Comparison of ENCODE assay signal across 8 cellular contexts in genomic region chr7:111083423-111083822, GRCh38. TPM values are rescaled to one million over a fixed set of nuclear protein-coding genes. Genes with fewer than 3 reads are reported as not detected.
A peak's percentile ranks its signal among the peaks of the same experiment; 100 is the strongest.
DNase-seq lines count a peak whose midpoint lies in the region; ATAC-seq and TF ChIP-seq lines count a peak whose summit lies in the region.

No MANE protein-coding gene starts in this region.

- H3K27me3 ChIP-seq in CD4-positive, alpha-beta memory T cell (ENCODE audit: insufficient read depth, low read length) = no peaks in the 10 kb centered on the region
- no peaks in the 10 kb centered on the region for H3K27me3 ChIP-seq in Caco-2 (replicated peaks; ENCODE audit: control insufficient read depth, insufficient read depth, low read length)

- intact Hi-C loops in CD4-positive, alpha-beta memory T cell (cut with micrococcal nuclease) = loop anchor here (2.0 kb wide), 2 partner anchors 59 to 71 kb away; no protein-coding TSS in a partner anchor
- intact Hi-C loops in activated CD8-positive, alpha-beta T cell treated with anti-CD3 and anti-CD28 coated beads for 36 hours (cut with micrococcal nuclease) = loop anchor here (2.0 to 10.0 kb wide), 2 partner anchors 59 to 189 kb away; no protein-coding TSS in a partner anchor
- intact Hi-C loops in Caco-2 (cut with micrococcal nuclease; ENCODE audit: unreplicated experiment) = no loop called here

- CTCF ChIA-PET in CD4-positive, alpha-beta memory T cell (lab: Charles Lee; ENCODE audit: partially characterized antibody) = interaction anchor here (0.7 to 1.5 kb wide), 7 partner anchors 9 to 54 kb away, joined by 3 to 14 read pairs (median 6); no protein-coding TSS in a partner anchor
- CTCF ChIA-PET in activated CD8-positive, alpha-beta T cell treated with anti-CD3 and anti-CD28 coated beads for 36 hours (lab: Charles Lee) = interaction anchor here (0.8 to 2.0 kb wide), 10 partner anchors 9 to 479 kb away, joined by 3 to 9 read pairs (median 4); partner anchors contain the start of gene IMMP2L
- CTCF ChIA-PET in Caco-2 (lab: Charles Lee) = no interaction called here

- H3K9me3 Mint-ChIP-seq in CD4-positive, alpha-beta memory T cell = no peaks in the 10 kb centered on the region
- H3K9me3 Mint-ChIP-seq in activated CD8-positive, alpha-beta T cell treated with anti-CD3 and anti-CD28 coated beads for 36 hours = peaks cover 7% of the 10 kb centered on the region
- H3K9me3 Mint-ChIP-seq in memory B cell = no peaks in the 10 kb centered on the region
- no peaks in the 10 kb centered on the region for H3K9me3 Mint-ChIP-seq in Caco-2 (ENCODE audit: unreplicated experiment)

- DNase-seq in CD4-positive, alpha-beta memory T cell = peak; percentile 65 to 79 (median 70)
- peak; percentile 73 for DNase-seq in activated CD8-positive, alpha-beta T cell treated with anti-CD3 and anti-CD28 coated beads for 36 hours
- DNase-seq in memory B cell (ENCODE audit: low spot score in 2 of 2) (peak; percentile 19 to 42), Caco-2 (no peak), anterior cingulate cortex (lab: John Stamatoyannopoulos, UW) (no peak), epidermal melanocyte (ENCODE audit: insufficient read length, low spot score) (no peak)

- peaks cover 48% of the 10 kb centered on the region for H3K4me1 ChIP-seq in CD4-positive, alpha-beta memory T cell (ENCODE audit: insufficient read depth, low read length)
- no peaks in the 10 kb centered on the region for H3K4me1 ChIP-seq in Caco-2

- no peaks in the 10 kb centered on the region for H3K9me3 ChIP-seq in CD4-positive, alpha-beta memory T cell (ENCODE audit: control insufficient read depth in 1 of 2, low read length in 2 of 2)
- no peaks in the 10 kb centered on the region for H3K9me3 ChIP-seq in Caco-2

- POLR2A ChIA-PET in CD4-positive, alpha-beta memory T cell (lab: Charles Lee; ENCODE audit: partially characterized antibody) = interaction anchor here (0.7 to 3.3 kb wide), 21 partner anchors 9 to 479 kb away, joined by 3 to 23 read pairs (median 5); partner anchors contain the start of gene IMMP2L
- POLR2A ChIA-PET in activated CD8-positive, alpha-beta T cell treated with anti-CD3 and anti-CD28 coated beads for 36 hours (lab: Charles Lee) = interaction anchor here (0.6 to 2.9 kb wide), 10 partner anchors 9 to 72 kb away, joined by 3 to 27 read pairs (median 6); partner anchors contain the start of gene LRRN3
- POLR2A ChIA-PET in Caco-2 (lab: Charles Lee) = no interaction called here

- H3K36me3 Mint-ChIP-seq in CD4-positive, alpha-beta memory T cell = no peaks in the 10 kb centered on the region
- peaks cover 16% of the 10 kb centered on the region for H3K36me3 Mint-ChIP-seq in activated CD8-positive, alpha-beta T cell treated with anti-CD3 and anti-CD28 coated beads for 36 hours (ENCODE audit: low read depth)
- no peaks in the 10 kb centered on the region for H3K36me3 Mint-ChIP-seq in memory B cell
- H3K36me3 Mint-ChIP-seq in Caco-2 (ENCODE audit: insufficient read depth, unreplicated experiment) = no peaks in the 10 kb centered on the region

- H3K27me3 Mint-ChIP-seq in CD4-positive, alpha-beta memory T cell = no peaks in the 10 kb centered on the region
- no peaks in the 10 kb centered on the region for H3K27me3 Mint-ChIP-seq in activated CD8-positive, alpha-beta T cell treated with anti-CD3 and anti-CD28 coated beads for 36 hours
- H3K27me3 Mint-ChIP-seq in memory B cell (no peaks in the 10 kb centered on the region), Caco-2 (ENCODE audit: insufficient read depth, unreplicated experiment) (no peaks in the 10 kb centered on the region)

- peak overlapping the region in 7 of 8 donors; percentile 7 to 82 (median 54) for H3K4me3 Mint-ChIP-seq in CD4-positive, alpha-beta memory T cell
- H3K4me3 Mint-ChIP-seq in activated CD8-positive, alpha-beta T cell treated with anti-CD3 and anti-CD28 coated beads for 36 hours = peak overlapping the region; percentile 62
- peak overlapping the region; percentile 34 for H3K4me3 Mint-ChIP-seq in memory B cell
- H3K4me3 Mint-ChIP-seq in Caco-2 (ENCODE audit: unreplicated experiment) = no peak overlapping the region

- H3K27ac ChIP-seq in CD4-positive, alpha-beta memory T cell (ENCODE audit: low read depth, low read length) = peak overlapping the region; percentile 13

- no peak overlapping the region for H3K4me3 ChIP-seq in CD4-positive, alpha-beta memory T cell (ENCODE audit: low read length in 2 of 2)
- no peak overlapping the region for H3K4me3 ChIP-seq in Caco-2 (ENCODE audit: low read depth, low read length)

- H3K4me1 Mint-ChIP-seq in CD4-positive, alpha-beta memory T cell = peaks cover 37 to 46% (median 39%) of the 10 kb centered on the region in 4 donors
- H3K4me1 Mint-ChIP-seq in activated CD8-positive, alpha-beta T cell treated with anti-CD3 and anti-CD28 coated beads for 36 hours (ENCODE audit: low read depth) = peaks cover 77% of the 10 kb centered on the region
- H3K4me1 Mint-ChIP-seq in memory B cell (peaks cover 17% of the 10 kb centered on the region), Caco-2 (ENCODE audit: low read depth, unreplicated experiment) (no peaks in the 10 kb centered on the region)

- peak overlapping the region; percentile 50 to 96 (median 86) for H3K27ac Mint-ChIP-seq in CD4-positive, alpha-beta memory T cell
- peak overlapping the region; percentile 97 for H3K27ac Mint-ChIP-seq in activated CD8-positive, alpha-beta T cell treated with anti-CD3 and anti-CD28 coated beads for 36 hours
- H3K27ac Mint-ChIP-seq in memory B cell = peak overlapping the region; percentile 49
- no peak overlapping the region for H3K27ac Mint-ChIP-seq in Caco-2 (ENCODE audit: unreplicated experiment)

- TF ChIP-seq CTCF in activated CD8-positive, alpha-beta T cell treated with anti-CD3 and anti-CD28 coated beads for 36 hours (IDR thresholded peaks at IDR 0.05) = no peak
- TF ChIP-seq CTCF in Caco-2 (IDR thresholded peaks at IDR 0.05; ENCODE audit: insufficient read depth in 1 of 2, low read depth in 1 of 2, low read length in 1 of 2, severe bottlenecking in 1 of 2, unreplicated experiment in 1 of 2) = no peak

- no peaks in the 10 kb centered on the region for H3K36me3 ChIP-seq in CD4-positive, alpha-beta memory T cell (ENCODE audit: insufficient read depth, low read length)
- H3K36me3 ChIP-seq in Caco-2 (ENCODE audit: control insufficient read depth, insufficient read depth, low read length) = no peaks in the 10 kb centered on the region

- ATAC-seq in GM19455 (IDR thresholded peaks at IDR 0.05; ENCODE audit: unreplicated experiment) = peak; percentile 99
- peak; percentile 98 for ATAC-seq in HG03460 (IDR thresholded peaks at IDR 0.05; ENCODE audit: unreplicated experiment)
- peak; percentile 77 for ATAC-seq in activated CD8-positive, alpha-beta T cell treated with anti-CD3 and anti-CD28 coated beads for 36 hours
- ATAC-seq in memory B cell (ENCODE audit: low read depth) = peak; percentile 100

- BruUV-seq in Caco-2 (replicated peaks; lab: Mats Ljungman, UMichigan) = no TSS peak

RNA-seq across cellular contexts. Expression of gene LRRN3, which starts 7.5 kb away (rescaled TPM):
- 10 to 100 TPM; 41.5 to 42.7 TPM for total RNA-seq in CD4-positive, alpha-beta memory T cell
- 10 to 100 TPM; 10.8 to 12.9 TPM for polyA plus RNA-seq in CD4-positive, alpha-beta memory T cell
- 10 to 100 TPM; 32.5 to 34.8 TPM for total RNA-seq in activated CD8-positive, alpha-beta T cell treated with anti-CD3 and anti-CD28 coated beads for 36 hours
- total RNA-seq in Caco-2 (2022) = 0.68 and 0.77 TPM in 2 replicates

Comparison
In these comparisons a context has a peak if more than half of its experiments do, and no peak if none do; other contexts are left out.
1. DNase-seq: peak in CD4-positive, alpha-beta memory T cell (5 of 5), activated CD8-positive, alpha-beta T cell treated with anti-CD3 and anti-CD28 coated beads for 36 hours (single experiment) and memory B cell (2 of 2); none in Caco-2 (0 of 2), anterior cingulate cortex (0 of 58) and epidermal melanocyte (single experiment).
2. RNA of gene LRRN3, which starts 7.5 kb away (total RNA-seq): 41.5 to 42.7 TPM in CD4-positive, alpha-beta memory T cell and 32.5 to 34.8 TPM in activated CD8-positive, alpha-beta T cell treated with anti-CD3 and anti-CD28 coated beads for 36 hours; 0.68 to 0.77 TPM in Caco-2; every median in the first group is over 10 times any median in the second.
3. Peak in every context shown above with its lines, with median percentiles within 50 percentile points of each other: ATAC-seq.